Comparison of ENCODE assay signal across 8 cellular contexts in the genomic region with DNA sequence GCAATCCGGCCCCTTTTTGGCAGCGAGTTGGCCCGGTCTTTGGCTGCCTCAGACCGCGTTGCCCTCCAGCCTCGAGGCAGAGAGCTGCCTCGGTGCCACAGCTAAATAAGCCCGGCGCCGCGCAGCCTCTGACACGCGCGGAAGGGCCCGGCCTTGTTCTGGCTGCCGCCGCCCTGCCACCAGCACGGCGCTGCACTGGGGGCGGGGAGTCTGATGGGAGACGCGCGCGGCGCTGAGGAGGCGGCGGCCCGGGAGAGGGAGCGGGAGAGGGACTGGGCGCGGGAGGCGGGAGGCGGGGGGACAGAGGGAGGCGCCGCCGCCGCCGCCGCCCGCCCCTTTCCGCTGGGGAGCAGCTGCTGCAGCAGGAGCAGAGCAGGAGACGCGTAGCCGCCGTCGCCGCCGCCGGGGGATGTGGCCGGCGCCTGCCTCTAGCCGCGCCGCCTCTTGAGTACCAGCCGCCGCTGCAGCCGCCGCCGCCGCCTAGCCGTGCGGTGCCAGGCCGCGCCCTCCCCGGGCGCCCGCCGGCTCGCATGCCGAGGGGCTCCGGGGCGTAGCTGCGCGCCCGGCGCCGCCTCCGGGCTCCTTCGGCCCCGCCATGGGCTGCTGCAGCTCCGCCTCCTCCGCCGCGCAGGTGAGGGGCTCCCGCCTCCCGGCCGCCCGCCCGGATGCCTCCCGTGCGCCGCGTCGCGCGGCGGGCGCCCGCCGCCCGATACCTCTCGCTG. TPM values are rescaled to one million over a fixed set of nuclear protein-coding genes. Genes with fewer than 3 reads are reported as not detected.
A peak's percentile ranks its signal among the peaks of the same experiment; 100 is the strongest.
DNase-seq lines count a peak whose midpoint lies in the region; ATAC-seq, FAIRE-seq and TF ChIP-seq lines count a peak whose summit lies in the region.

A gene (plus strand): TSS at position 378 of the 722 bp plus-strand sequence. CDS start 218 bp downstream, at position 596.

- H3K36me3 ChIP-seq in WERI-Rb-1: peaks cover 3% of the 10 kb centered on the region; the same call in 1 of the 2 replicates
- H3K36me3 ChIP-seq in mammary epithelial cell (ENCODE audit: insufficient read depth, low read length): no peaks in the 10 kb centered on the region
- H3K36me3 ChIP-seq in small intestine (ENCODE audit: control insufficient read depth in 2 of 2, insufficient read depth in 2 of 2, low read length in 2 of 2): no peaks in the 10 kb centered on the region

- H3K4me1 ChIP-seq in mammary epithelial cell (ENCODE audit: insufficient read depth, low read length) (peaks cover 7% of the 10 kb centered on the region), small intestine (ENCODE audit: control insufficient read depth in 2 of 2, insufficient read depth in 1 of 2, low read depth in 1 of 2, low read length in 1 of 2) (peaks cover 0 to 5% of the 10 kb centered on the region in 2 donors)

- H2AFZ ChIP-seq in mammary epithelial cell (ENCODE audit: low read depth, low read length): peak within 1 kb of the TSS; percentile 95

- H3K4me3 ChIP-seq in WERI-Rb-1 (ENCODE audit: low read depth, low read length) (peak within 1 kb of the TSS; percentile 87), mammary epithelial cell (replicated peaks in 1 of 3; ENCODE audit: insufficient read depth in 1 of 3, low read depth in 2 of 3, low read length in 3 of 3) (peak within 1 kb of the TSS; percentile 80 to 98 (median 84)), small intestine (ENCODE audit: low read depth in 1 of 2, low read length in 2 of 2) (peak within 1 kb of the TSS; percentile 78 to 93)

- dilution Hi-C loops in mammary epithelial cell (cut with HindIII; ENCODE audit: low sequenced_read_pairs): no loop called here

- peak within 1 kb of the TSS; percentile 88 for H3K27ac ChIP-seq in WERI-Rb-1
- peak within 1 kb of the TSS; percentile 86 for H3K27ac ChIP-seq in mammary epithelial cell (ENCODE audit: insufficient read depth, low read depth, low read length)
- H3K27ac ChIP-seq in small intestine (ENCODE audit: low read depth in 1 of 2, low read length in 1 of 2): peak within 1 kb of the TSS; percentile 81 to 90

- H3K9me3 ChIP-seq in WERI-Rb-1 (ENCODE audit: severe bottlenecking): no peaks in the 10 kb centered on the region
- H3K9me3 ChIP-seq in mammary epithelial cell (replicated peaks; ENCODE audit: insufficient read depth, low read length): no peaks in the 10 kb centered on the region
- H3K9me3 ChIP-seq in small intestine (ENCODE audit: control insufficient read depth, low read depth): no peaks in the 10 kb centered on the region

- peak within 1 kb of the TSS; percentile 91 for H3K4me2 ChIP-seq in mammary epithelial cell (ENCODE audit: insufficient read depth, low read depth, low read length)

- peak; percentile 69 for ATAC-seq in GM18870 (IDR thresholded peaks at IDR 0.05; ENCODE audit: unreplicated experiment)
- ATAC-seq in HG03108 (IDR thresholded peaks at IDR 0.05; ENCODE audit: unreplicated experiment): peak; percentile 80

- CTCF ChIA-PET in mammary epithelial cell (lab: Charles Lee; ENCODE audit: low non-redundant PET): interaction anchor here (0.6 to 1.1 kb wide), 5 partner anchors 53 to 413 kb away, joined by 3 to 4 read pairs (median 3); no protein-coding TSS in a partner anchor

- H3K27me3 ChIP-seq in WERI-Rb-1 (ENCODE audit: insufficient read depth, low read depth, severe bottlenecking) (no peaks in the 10 kb centered on the region), mammary epithelial cell (ENCODE audit: insufficient read depth, low read length) (peaks cover 2% of the 10 kb centered on the region), small intestine (ENCODE audit: control insufficient read depth in 2 of 2, insufficient read depth in 2 of 2, low read length in 2 of 2) (no peaks in the 10 kb centered on the region)

- intact Hi-C loops in mammary epithelial cell (cut with micrococcal nuclease): loop anchor here (1.0 to 10.0 kb wide), 8 partner anchors 52 to 480 kb away; a partner anchor contains a TSS

- DNase-seq in ACHN: peak; percentile 92
- peak; percentile 95 for DNase-seq in NCI-H2171 treated with DMSO at 0.1 percent for 48 hours (lab: John Stamatoyannopoulos, UW)
- DNase-seq in WERI-Rb-1: peak; percentile 100
- peak; percentile 97 for DNase-seq in mammary epithelial cell
- peak; percentile 87 for DNase-seq in iPS-NIHi11 (ENCODE audit: low spot score)
- peak; percentile 97 for DNase-seq in small intestine

- peaks cover 44% of the 10 kb centered on the region for H3K79me2 ChIP-seq in mammary epithelial cell (ENCODE audit: insufficient read depth, low read length)

- TF ChIP-seq CTCF in WERI-Rb-1 (IDR thresholded peaks at IDR 0.05; ENCODE audit: low read depth, low read length) (no peak), mammary epithelial cell (conservative IDR thresholded peaks at IDR 0.05 in 1 of 2, IDR thresholded peaks at IDR 0.05 in 1 of 2; ENCODE audit: extremely low read depth in 1 of 2, insufficient read depth in 1 of 2, low read depth in 1 of 2, low read length in 2 of 2) (no peak)

- H4K20me1 ChIP-seq in mammary epithelial cell (ENCODE audit: insufficient read depth, low read length): no peaks in the 10 kb centered on the region

- FAIRE-seq in small intestine (lab: Jason Lieb, UNC): no peak

- in situ Hi-C loops in ACHN (cut with HindIII; ENCODE audit: low pct_ligation_motif_present, low pct_unique_long_range_greater_than_20kb, low sequenced_read_pairs) (no loop called here), mammary epithelial cell (cut with MboI; ENCODE audit: low sequenced_read_pairs in 2 of 2) (loop anchor here (10.0 kb wide), 1 partner anchor 170 kb away; no protein-coding TSS in a partner anchor)

- H3K9ac ChIP-seq in mammary epithelial cell (ENCODE audit: insufficient read depth, low read length): peak within 1 kb of the TSS; percentile 95

- BruUV-seq in mammary epithelial cell (replicated peaks; lab: Mats Ljungman, UMichigan): no TSS peak

- under 1% methylated on average over 25 of the region's 102 CpGs for WGBS in mammary epithelial cell (ENCODE audit: low coverage, missing lambda C conversion rate)
- 0% methylated on average over 46 to 102 of the region's 102 CpGs for WGBS in small intestine, 3 donors

RNA-seq across cellular contexts. Expression of the gene that starts here (rescaled TPM):
- total RNA-seq in mammary epithelial cell: 10 to 100 TPM; 29.1 to 35.7 TPM
- polyA plus RNA-seq in mammary epithelial cell: 19.0 TPM
- 77.1 TPM for polyA minus RNA-seq in mammary epithelial cell
- polyA plus RNA-seq in small intestine: 10 to 100 TPM in 2 of 3 donors, 1 to 10 TPM in 1; 7.8 to 21.8 (median 10.3) TPM

Comparison
In these comparisons a context has a peak if more than half of its experiments do, and no peak if none do; other contexts are left out.
1. Peak in every context shown above with its lines: DNase-seq, ATAC-seq, H3K4me3 ChIP-seq and H3K27ac ChIP-seq.